ENCODE assay signal across 20 cellular contexts in genomic region chr15:73437541-73438109, GRCh38. TPM values are rescaled to one million over a fixed set of nuclear protein-coding genes. Genes with fewer than 3 reads are reported as not detected.
DNase-seq lines count a peak whose midpoint lies in the region; ATAC-seq, FAIRE-seq and TF ChIP-seq lines count a peak whose summit lies in the region.
"Had no signal": no experiment of that assay in that cellular context is flagged by ENCODE, and none has a peak within 500 bp of the region (broad histone marks: within the 10 kb centered on the region; RNA-seq: fewer than 3 reads in every experiment).

No MANE protein-coding gene starts in this region.

- H3K4me1 Mint-ChIP-seq in activated CD8-positive, alpha-beta memory T cell treated with anti-CD3 and anti-CD28 coated beads, Interleukin-2, amount 10 ng/mL, durations not matched to agents 7 days and 5 days = peaks cover 18% of the 10 kb centered on the region
- H3K4me1 Mint-ChIP-seq in GM23338 = peaks cover 16% of the 10 kb centered on the region; the same call in 2 of the 3 replicates
- no peaks in the 10 kb centered on the region for H3K4me1 Mint-ChIP-seq in stimulated activated memory B cell treated with anti-CD40 and anti-IgM and Interleukin-4, amounts not matched to agents 10 μg/mL and 1 μg/mL and 100 μg/mL, for 72 hours

- no peaks in the 10 kb centered on the region for H3K9me2 ChIP-seq in GM23338 (ENCODE audit: insufficient read depth)

- peaks cover 34% of the 10 kb centered on the region for H3K27me3 Mint-ChIP-seq in activated CD8-positive, alpha-beta memory T cell treated with anti-CD3 and anti-CD28 coated beads, Interleukin-2, amount 10 ng/mL, durations not matched to agents 7 days and 5 days
- peaks cover 3% of the 10 kb centered on the region for H3K27me3 Mint-ChIP-seq in GM23338 (ENCODE audit: insufficient read depth, low read depth, poor library complexity)
- peaks cover 20% of the 10 kb centered on the region for H3K27me3 Mint-ChIP-seq in stimulated activated memory B cell treated with anti-CD40 and anti-IgM and Interleukin-4, amounts not matched to agents 10 μg/mL and 1 μg/mL and 100 μg/mL, for 72 hours

- H3K27ac Mint-ChIP-seq in activated CD8-positive, alpha-beta memory T cell treated with anti-CD3 and anti-CD28 coated beads, Interleukin-2, amount 10 ng/mL, durations not matched to agents 7 days and 5 days = peak overlapping the region; percentile 41
- H3K27ac Mint-ChIP-seq in GM23338 = peak overlapping the region; percentile 53; the same call in 1 of the 2 replicates
- H3K27ac Mint-ChIP-seq in stimulated activated memory B cell treated with anti-CD40 and anti-IgM and Interleukin-4, amounts not matched to agents 10 μg/mL and 1 μg/mL and 100 μg/mL, for 72 hours = no peak overlapping the region
- H3K27ac Mint-ChIP-seq: CD14-positive monocyte; CD4-positive, alpha-beta memory T cell had no signal

- H3K36me3 ChIP-seq in GM23338 (ENCODE audit: insufficient read depth) = no peaks in the 10 kb centered on the region
- H3K36me3 ChIP-seq in bronchial epithelial cell (ENCODE audit: control insufficient read depth, insufficient read depth, low read length) = no peaks in the 10 kb centered on the region

- H3K4me3 Mint-ChIP-seq in activated CD8-positive, alpha-beta memory T cell treated with anti-CD3 and anti-CD28 coated beads, Interleukin-2, amount 10 ng/mL, durations not matched to agents 7 days and 5 days = no peak overlapping the region
- H3K4me3 Mint-ChIP-seq in GM23338 = no peak overlapping the region
- H3K4me3 Mint-ChIP-seq in stimulated activated memory B cell treated with anti-CD40 and anti-IgM and Interleukin-4, amounts not matched to agents 10 μg/mL and 1 μg/mL and 100 μg/mL, for 72 hours = no peak overlapping the region
- H3K4me3 Mint-ChIP-seq: CD4-positive, alpha-beta memory T cell had no signal

- no peaks in the 10 kb centered on the region for H4K20me1 ChIP-seq in GM23338 (replicated peaks; ENCODE audit: insufficient read depth)

- H2AFZ ChIP-seq in GM23338 = peak overlapping the region; percentile 80; the same call in 1 of the 2 replicates

- H3K27me3 ChIP-seq in GM23338 (ENCODE audit: insufficient read depth) (no peaks in the 10 kb centered on the region), bronchial epithelial cell (ENCODE audit: control insufficient read depth, insufficient read depth, low read length) (no peaks in the 10 kb centered on the region)

- CTCF ChIA-PET in activated CD8-positive, alpha-beta memory T cell treated with anti-CD3 and anti-CD28 coated beads, Interleukin-2, amount 10 ng/mL, durations not matched to agents 7 days and 5 days (lab: Charles Lee) = no interaction called here

- no peak overlapping the region for H3K4me3 ChIP-seq in GM23338
- no peak overlapping the region for H3K4me3 ChIP-seq in bronchial epithelial cell (ENCODE audit: low read depth, low read length)

- no peaks in the 10 kb centered on the region for H3K9me3 Mint-ChIP-seq in activated CD8-positive, alpha-beta memory T cell treated with anti-CD3 and anti-CD28 coated beads, Interleukin-2, amount 10 ng/mL, durations not matched to agents 7 days and 5 days (ENCODE audit: low read depth)
- no peaks in the 10 kb centered on the region for H3K9me3 Mint-ChIP-seq in GM23338
- no peaks in the 10 kb centered on the region for H3K9me3 Mint-ChIP-seq in stimulated activated memory B cell treated with anti-CD40 and anti-IgM and Interleukin-4, amounts not matched to agents 10 μg/mL and 1 μg/mL and 100 μg/mL, for 72 hours
- H3K9me3 Mint-ChIP-seq: CD4-positive, alpha-beta memory T cell had no signal

- peak; percentile 64 for DNase-seq in activated CD8-positive, alpha-beta memory T cell treated with anti-CD3 and anti-CD28 coated beads, Interleukin-2, amount 10 ng/mL, durations not matched to agents 7 days and 5 days
- no peak for DNase-seq in activated CD8-positive, alpha-beta memory T cell treated with anti-CD3 and anti-CD28 coated beads for 24 hours
- no peak for DNase-seq in GM23338 (ENCODE audit: low spot score)
- no peak for DNase-seq in bronchial epithelial cell (ENCODE audit: low read depth)
- no peak for DNase-seq in inferior parietal cortex (ENCODE audit: extremely low spot score)
- DNase-seq: AML-193; CD4-positive, alpha-beta memory T cell; DMS153; DMS79; GDM1; HCEC 1CT had no signal

- no peaks in the 10 kb centered on the region for H3K79me2 ChIP-seq in GM23338 (replicated peaks; ENCODE audit: insufficient read depth)

- no peak for TF ChIP-seq CTCF in GM23338 (conservative IDR thresholded peaks at IDR 0.05; ENCODE audit: low read depth in 2 of 2)
- TF ChIP-seq CTCF in bronchial epithelial cell (IDR thresholded peaks at IDR 0.05; ENCODE audit: insufficient read depth, low read length, severe bottlenecking) = no peak

- no peaks in the 10 kb centered on the region for H3F3A ChIP-seq in GM23338 (replicated peaks; ENCODE audit: low read depth)

- ATAC-seq in activated CD8-positive, alpha-beta memory T cell treated with anti-CD3 and anti-CD28 coated beads, Interleukin-2, amount 10 ng/mL, durations not matched to agents 7 days and 5 days = peak; percentile 81
- ATAC-seq in GM23338 (no peak), GM21717 (IDR thresholded peaks at IDR 0.05; ENCODE audit: unreplicated experiment) (no peak)
- ATAC-seq in stimulated activated memory B cell treated with anti-CD40 and anti-IgM and Interleukin-4, amounts not matched to agents 10 μg/mL and 1 μg/mL and 100 μg/mL, for 72 hours = peak; percentile 20

- FAIRE-seq in bronchial epithelial cell (lab: Jason Lieb, UNC) = peak; percentile 23
- FAIRE-seq: A204.1, GM12892, H54 had no signal

- no peaks in the 10 kb centered on the region for H3K36me3 Mint-ChIP-seq in activated CD8-positive, alpha-beta memory T cell treated with anti-CD3 and anti-CD28 coated beads, Interleukin-2, amount 10 ng/mL, durations not matched to agents 7 days and 5 days
- H3K36me3 Mint-ChIP-seq in GM23338 (ENCODE audit: low read depth) = no peaks in the 10 kb centered on the region
- no peaks in the 10 kb centered on the region for H3K36me3 Mint-ChIP-seq in stimulated activated memory B cell treated with anti-CD40 and anti-IgM and Interleukin-4, amounts not matched to agents 10 μg/mL and 1 μg/mL and 100 μg/mL, for 72 hours
- H3K36me3 Mint-ChIP-seq: CD14-positive monocyte; CD4-positive, alpha-beta memory T cell had no signal

- H3K27ac ChIP-seq in GM23338 (ENCODE audit: low read depth) = no peak overlapping the region

- no peaks in the 10 kb centered on the region for H3K4me1 ChIP-seq in GM23338 (ENCODE audit: insufficient read depth)

- H3K4me2 ChIP-seq in GM23338 = no peak overlapping the region

TF ChIP-seq in GM23338, 12 proteins besides CTCF, POLR2A, EP300 and RAD21 (continues in another document):
- TF ChIP-seq ZNF331 (CRISPR knock-in tag; IDR thresholded peaks at IDR 0.05; ENCODE audit: low read depth) (no peak), ZNF114 (CRISPR knock-in tag; IDR thresholded peaks at IDR 0.05) (no peak), NANOG (IDR thresholded peaks at IDR 0.05; ENCODE audit: borderline replicate concordance) (no peak), CREB1 (CRISPR knock-in tag; IDR thresholded peaks at IDR 0.05; ENCODE audit: low read depth) (no peak), ETS1 (IDR thresholded peaks at IDR 0.05) (no peak), JUNB (IDR thresholded peaks at IDR 0.05; ENCODE audit: unreplicated experiment) (no peak), STAT1 (IDR thresholded peaks at IDR 0.05; ENCODE audit: unreplicated experiment) (no peak), REST (IDR thresholded peaks at IDR 0.05; ENCODE audit: unreplicated experiment) (no peak), POLR2AphosphoS5 (IDR thresholded peaks at IDR 0.05; ENCODE audit: low read depth) (no peak), EZH2phosphoT487 (IDR thresholded peaks at IDR 0.05; ENCODE audit: unreplicated experiment) (no peak), EZH2 (IDR thresholded peaks at IDR 0.05; ENCODE audit: low read depth, unreplicated experiment) (no peak)

RNA-seq across cellular contexts. Expression of gene REC114, which starts 5.3 kb away (rescaled TPM):
- not detected for total RNA-seq in activated CD8-positive, alpha-beta memory T cell treated with anti-CD3 and anti-CD28 coated beads, Interleukin-2, amount 10 ng/mL, durations not matched to agents 7 days and 5 days
- total RNA-seq in GM23338 (2014; rRNA removed; shearing (Covaris generic)) = not detected in 2 replicates
- not detected in 2 replicates for polyA plus RNA-seq in GM23338 (2016; fragmentation: Nextera tagmentation; extraction: Ambion mirVana)
- not detected in 2 replicates for total RNA-seq in bronchial epithelial cell
- total RNA-seq: CD4-positive, alpha-beta memory T cell; Daoy; HT-29 had no signal
- polyA plus RNA-seq: BJ; CD14-positive monocyte; CD4-positive, alpha-beta memory T cell had no signal

Comparison
In these comparisons a context has a peak if more than half of its experiments do, and no peak if none do; other contexts are left out.
1. ATAC-seq: peak in activated CD8-positive, alpha-beta memory T cell treated with anti-CD3 and anti-CD28 coated beads, Interleukin-2, amount 10 ng/mL, durations not matched to agents 7 days and 5 days (single experiment) and stimulated activated memory B cell treated with anti-CD40 and anti-IgM and Interleukin-4, amounts not matched to agents 10 μg/mL and 1 μg/mL and 100 μg/mL, for 72 hours (single experiment); none in GM23338 (single experiment) and GM21717 (single experiment).